Comparison of ENCODE assay signal across 19 cellular contexts in the genomic region with DNA sequence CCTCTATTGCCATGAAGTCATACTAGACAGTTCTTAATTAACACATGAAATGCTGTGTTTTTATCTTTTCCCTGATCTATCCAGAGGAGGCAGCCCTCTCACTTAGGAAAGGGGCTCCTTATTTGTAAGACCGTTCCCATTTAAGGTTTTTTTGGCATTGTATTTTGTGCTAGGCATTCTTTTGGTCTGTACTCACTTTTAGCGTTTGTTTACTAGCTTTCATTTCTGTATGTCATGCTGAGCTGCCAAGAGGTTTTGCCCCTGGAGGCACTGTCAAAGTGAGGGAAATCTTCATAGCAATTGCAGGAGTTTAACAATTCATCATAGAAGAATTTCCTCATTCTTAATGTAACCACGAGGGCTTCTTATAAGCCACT. TPM values are rescaled to one million over a fixed set of nuclear protein-coding genes. Genes with fewer than 3 reads are reported as not detected.
DNase-seq lines count a peak whose midpoint lies in the region; TF ChIP-seq lines count a peak whose summit lies in the region.
"Had no signal": no experiment of that assay in that cellular context is flagged by ENCODE, and none has a peak within 500 bp of the region (broad histone marks: within the 10 kb centered on the region; RNA-seq: fewer than 3 reads in every experiment).

No MANE protein-coding gene starts in this region.

- 0 out of 2 replicates have a peak, but pooled peaks have one; percentile 3 for TF ChIP-seq CTCF in AG10803 (conservative IDR thresholded peaks at IDR 0.05; ENCODE audit: low read length)
- no peak for TF ChIP-seq CTCF in endothelial cell (IDR thresholded peaks at IDR 0.05; ENCODE audit: unreplicated experiment)

- no peaks in the 10 kb centered on the region for H3K4me1 Mint-ChIP-seq in endothelial cell (ENCODE audit: unreplicated experiment)

- peaks cover 17% of the 10 kb centered on the region for H3K36me3 Mint-ChIP-seq in endothelial cell (ENCODE audit: low read depth, unreplicated experiment)

- no peak overlapping the region for H3K4me3 ChIP-seq in AG10803 (ENCODE audit: low read length)
- H3K4me3 ChIP-seq: BLaER1 treated with 17β-estradiol and CSF1 and Interleukin-3, amounts not matched to agents 10 nM and 100 nM; heart right ventricle; prostate gland; thyroid gland had no signal

- H3K4me3 Mint-ChIP-seq in endothelial cell (ENCODE audit: unreplicated experiment) = no peak overlapping the region
- H3K4me3 Mint-ChIP-seq: dendritic cell treated with granulocyte-macrophage colony-stimulating factor and Interleukin-4, amounts not matched to agents 40 ng/mL and 50 ng/mL, for 4 days had no signal

- no peak overlapping the region for H3K27ac Mint-ChIP-seq in endothelial cell (ENCODE audit: unreplicated experiment)
- H3K27ac Mint-ChIP-seq: dendritic cell treated with granulocyte-macrophage colony-stimulating factor and Interleukin-4, amounts not matched to agents 40 ng/mL and 50 ng/mL, for 4 days had no signal

- no peaks in the 10 kb centered on the region for H3K9me3 Mint-ChIP-seq in endothelial cell (ENCODE audit: unreplicated experiment)
- H3K9me3 Mint-ChIP-seq: dendritic cell treated with granulocyte-macrophage colony-stimulating factor and Interleukin-4, amounts not matched to agents 40 ng/mL and 50 ng/mL, for 4 days had no signal

- DNase-seq in AG10803 (ENCODE audit: low read depth) (peak; percentile 79), M059J (ENCODE audit: low read depth) (peak; percentile 95), dedifferentiated amniotic fluid mesenchymal stem cell (ENCODE audit: extremely low spot score) (peak; percentile 66), non-pigmented ciliary epithelial cell (ENCODE audit: low read depth) (peak; percentile 32), NCI-H524 (lab: John Stamatoyannopoulos, UW) (no peak), endothelial cell (ENCODE audit: low spot score) (no peak), hippocampal formation (lab: John Stamatoyannopoulos, UW) (no peak)
- DNase-seq in activated CD8-positive, alpha-beta memory T cell treated with anti-CD3 and anti-CD28 coated beads for 24 hours = no peak
- DNase-seq: activated naive CD4-positive, alpha-beta T cell; GOT3; heart right ventricle; KG1; NCI-H2029; NK-92 treated with Interleukin-12 subunit alpha and Interleukin-12 subunit beta, amount 100 ng/mL, for 24 hours; T-helper 1 cell; thyroid gland had no signal

- H3K27me3 Mint-ChIP-seq in endothelial cell (ENCODE audit: unreplicated experiment) = peaks cover 2% of the 10 kb centered on the region
- H3K27me3 Mint-ChIP-seq: dendritic cell treated with granulocyte-macrophage colony-stimulating factor and Interleukin-4, amounts not matched to agents 40 ng/mL and 50 ng/mL, for 4 days had no signal

RNA-seq across cellular contexts. Expression of gene MTR, which starts 59.5 kb away (rescaled TPM):
- total RNA-seq in M059J (2014; rRNA removed; shearing (Covaris generic)) = 11.5 and 15.0 TPM in 2 replicates
- 44.5 TPM for total RNA-seq in endothelial cell (ENCODE audit: unreplicated experiment)

Comparison
In these comparisons a context has a peak if more than half of its experiments do, and no peak if none do; other contexts are left out.
1. DNase-seq: peak in AG10803 (single experiment), M059J (single experiment), dedifferentiated amniotic fluid mesenchymal stem cell (single experiment) and non-pigmented ciliary epithelial cell (single experiment); none in NCI-H524 (0 of 2), activated CD8-positive, alpha-beta memory T cell treated with anti-CD3 and anti-CD28 coated beads for 24 hours (single experiment), endothelial cell (single experiment) and hippocampal formation (0 of 2).